9 cellular contexts compared by ENCODE assay signal in the genomic region with DNA sequence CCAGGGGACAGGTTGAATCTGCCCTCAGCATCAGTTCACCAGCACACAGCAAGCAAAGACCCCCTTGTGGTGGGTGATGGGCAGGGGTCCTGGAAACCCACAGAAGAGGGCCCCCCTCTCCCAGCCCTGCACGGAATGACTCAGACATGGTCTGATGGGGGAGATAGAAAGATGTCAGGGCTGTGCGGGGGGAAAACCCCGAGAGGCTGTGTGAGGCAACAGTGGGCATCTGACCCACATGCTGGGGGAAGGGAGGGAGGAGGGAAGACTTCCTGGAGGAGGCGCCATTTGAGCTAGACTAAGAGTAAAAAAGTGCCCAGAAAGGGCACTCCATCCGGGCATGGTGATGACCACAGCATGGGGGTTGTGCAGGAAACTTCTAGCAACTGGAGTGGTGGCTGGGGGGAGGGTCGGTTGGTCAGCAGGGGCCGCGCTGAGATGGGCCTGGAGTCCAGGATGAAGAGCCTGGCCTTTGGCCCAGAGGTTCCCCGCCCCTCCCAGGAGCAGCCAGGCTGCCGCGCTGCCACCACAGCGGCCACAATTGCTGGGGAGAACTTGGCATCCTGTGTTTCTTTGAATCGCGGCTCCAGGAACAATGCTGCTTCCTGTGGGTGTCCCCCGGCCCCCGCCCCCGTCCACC. TPM values are rescaled to one million over a fixed set of nuclear protein-coding genes. Genes with fewer than 3 reads are reported as not detected.
DNase-seq lines count a peak whose midpoint lies in the region; ATAC-seq and TF ChIP-seq lines count a peak whose summit lies in the region.
"Had no signal": no experiment of that assay in that cellular context is flagged by ENCODE, and none has a peak within 500 bp of the region (broad histone marks: within the 10 kb centered on the region; RNA-seq: fewer than 3 reads in every experiment).

No MANE protein-coding gene starts in this region.

- no peaks in the 10 kb centered on the region for H3K27me3 Mint-ChIP-seq in activated CD4-positive, alpha-beta T cell treated with anti-CD3 and anti-CD28 coated beads for 36 hours
- no peaks in the 10 kb centered on the region for H3K27me3 Mint-ChIP-seq in natural killer cell treated with Interleukin-12 subunit alpha and Interleukin-12 subunit beta and Interleukin-15 and Interleukin-18, amount 100 ng/mL, for 72 hours

- CTCF ChIA-PET in activated CD4-positive, alpha-beta T cell treated with anti-CD3 and anti-CD28 coated beads for 36 hours (lab: Charles Lee), result interaction anchor here (0.6 to 1.5 kb wide), 3 partner anchors 10 to 520 kb away, joined by 3 read pairs; no protein-coding TSS in a partner anchor

- POLR2A ChIA-PET in activated CD4-positive, alpha-beta T cell treated with anti-CD3 and anti-CD28 coated beads for 36 hours (lab: Charles Lee), result no interaction called here

- TF ChIP-seq CTCF in upper lobe of left lung (IDR thresholded peaks at IDR 0.05), result no peak

- peak overlapping the region in 3 of 4 donors; percentile 56 to 71 (median 68) for H3K4me3 ChIP-seq in upper lobe of left lung
- H3K4me3 ChIP-seq: cardiac muscle cell had no signal

- peak overlapping the region; percentile 89 for H3K4me3 Mint-ChIP-seq in activated CD4-positive, alpha-beta T cell treated with anti-CD3 and anti-CD28 coated beads for 36 hours
- peak overlapping the region; percentile 90 for H3K4me3 Mint-ChIP-seq in natural killer cell treated with Interleukin-12 subunit alpha and Interleukin-12 subunit beta and Interleukin-15 and Interleukin-18, amount 100 ng/mL, for 72 hours

- peak; percentile 60 for ATAC-seq in activated CD4-positive, alpha-beta T cell treated with anti-CD3 and anti-CD28 coated beads for 36 hours
- ATAC-seq in natural killer cell treated with Interleukin-12 subunit alpha and Interleukin-12 subunit beta and Interleukin-15 and Interleukin-18, amount 100 ng/mL, for 72 hours, result peak; percentile 74 to 78
- no peak for ATAC-seq in upper lobe of left lung (ENCODE audit: low FRiP score in 2 of 2)

- H3K9me3 ChIP-seq in upper lobe of left lung, result no peaks in the 10 kb centered on the region

- H3K36me3 ChIP-seq in upper lobe of left lung, result peaks cover 0 to 21% (median 16%) of the 10 kb centered on the region in 4 donors
- H3K36me3 ChIP-seq: cardiac muscle cell had no signal

- no peaks in the 10 kb centered on the region for H3K9me3 Mint-ChIP-seq in activated CD4-positive, alpha-beta T cell treated with anti-CD3 and anti-CD28 coated beads for 36 hours (ENCODE audit: low read depth)
- no peaks in the 10 kb centered on the region for H3K9me3 Mint-ChIP-seq in natural killer cell treated with Interleukin-12 subunit alpha and Interleukin-12 subunit beta and Interleukin-15 and Interleukin-18, amount 100 ng/mL, for 72 hours

- no peak for TF ChIP-seq EP300 in upper lobe of left lung (IDR thresholded peaks at IDR 0.05)

- peak overlapping the region; percentile 91 for H3K27ac Mint-ChIP-seq in activated CD4-positive, alpha-beta T cell treated with anti-CD3 and anti-CD28 coated beads for 36 hours
- peak overlapping the region; percentile 86 to 97 for H3K27ac Mint-ChIP-seq in natural killer cell treated with Interleukin-12 subunit alpha and Interleukin-12 subunit beta and Interleukin-15 and Interleukin-18, amount 100 ng/mL, for 72 hours

- peak overlapping the region; percentile 83 to 96 (median 90) for H3K27ac ChIP-seq in upper lobe of left lung
- H3K27ac ChIP-seq: cardiac muscle cell had no signal

- no peaks in the 10 kb centered on the region for H3K36me3 Mint-ChIP-seq in activated CD4-positive, alpha-beta T cell treated with anti-CD3 and anti-CD28 coated beads for 36 hours (ENCODE audit: low read depth)
- no peaks in the 10 kb centered on the region for H3K36me3 Mint-ChIP-seq in natural killer cell treated with Interleukin-12 subunit alpha and Interleukin-12 subunit beta and Interleukin-15 and Interleukin-18, amount 100 ng/mL, for 72 hours

- H3K4me1 Mint-ChIP-seq in activated CD4-positive, alpha-beta T cell treated with anti-CD3 and anti-CD28 coated beads for 36 hours, result peaks cover 38% of the 10 kb centered on the region
- H3K4me1 Mint-ChIP-seq in natural killer cell treated with Interleukin-12 subunit alpha and Interleukin-12 subunit beta and Interleukin-15 and Interleukin-18, amount 100 ng/mL, for 72 hours (ENCODE audit: low read depth in 2 of 2), result peaks cover 18 to 25% of the 10 kb centered on the region in 2 donors

- peak in 2 of 4 donors; percentile 29 to 31 for TF ChIP-seq POLR2A in upper lobe of left lung (IDR thresholded peaks at IDR 0.05)

- H3K4me1 ChIP-seq in upper lobe of left lung, result peaks cover 65 to 85% (median 80%) of the 10 kb centered on the region in 4 donors

- DNase-seq in SIG-M5 treated with dmso at 0.1 percent for 504 hours (lab: John Stamatoyannopoulos, UW; ENCODE audit: unreplicated experiment), result peak; percentile 40
- DNase-seq in SIG-M5 (lab: John Stamatoyannopoulos, UW), result no peak
- peak; percentile 88 for DNase-seq in activated CD4-positive, alpha-beta T cell treated with anti-CD3 and anti-CD28 coated beads for 36 hours
- DNase-seq in dermis blood vessel endothelial cell, result peak; percentile 75
- peak; percentile 94 for DNase-seq in natural killer cell treated with Interleukin-12 subunit alpha and Interleukin-12 subunit beta and Interleukin-15 and Interleukin-18, amount 100 ng/mL, for 72 hours (ENCODE audit: low spot score)
- peak; percentile 77 to 85 for DNase-seq in upper lobe of left lung
- no peak for DNase-seq in NCI-H146 treated with DMSO at 0.1 percent for 48 hours (lab: John Stamatoyannopoulos, UW; ENCODE audit: unreplicated experiment)
- DNase-seq in SKM-1 treated with dmso at 0.1 percent for 144 hours (lab: John Stamatoyannopoulos, UW; ENCODE audit: unreplicated experiment), result no peak

- 11 to 30% methylated on average over 8 to 12 of the region's 17 CpGs for WGBS in upper lobe of left lung, 2 donors

- intact Hi-C loops in activated CD4-positive, alpha-beta T cell treated with anti-CD3 and anti-CD28 coated beads for 36 hours (cut with DNase I, micrococcal nuclease), result loop anchor here in 1 of 2 experiments (1.0 to 10.0 kb wide), 5 partner anchors 8 to 323 kb away; partner anchors contain the start of genes BRAT1, GNA12 and TTYH3

- H3K27me3 ChIP-seq in upper lobe of left lung, result peaks cover 0 to 5% (median 1%) of the 10 kb centered on the region in 4 donors

RNA-seq across cellular contexts. Expression of gene LFNG, which starts 2.5 kb away (rescaled TPM):
- total RNA-seq in activated CD4-positive, alpha-beta T cell treated with anti-CD3 and anti-CD28 coated beads for 36 hours, result 10 to 100 TPM; 14.9 to 23.3 TPM
- total RNA-seq in dermis blood vessel endothelial cell (26.4 and 36.4 TPM in 2 replicates), upper lobe of left lung (10 to 100 TPM; 30.6 to 62.9 (median 45.2) TPM)
- total RNA-seq in natural killer cell treated with Interleukin-12 subunit alpha and Interleukin-12 subunit beta and Interleukin-15 and Interleukin-18, amount 100 ng/mL, for 72 hours, result 100 to 1,000 TPM in 1 of 2 donors, 10 to 100 TPM in 1; 89.8 to 153 TPM

RNA-seq across cellular contexts. Expression of gene BRAT1, which starts 33.3 kb away (rescaled TPM):
- total RNA-seq in activated CD4-positive, alpha-beta T cell treated with anti-CD3 and anti-CD28 coated beads for 36 hours, result 10 to 100 TPM; 34.7 to 35.9 TPM
- total RNA-seq in dermis blood vessel endothelial cell, result 31.7 and 38.0 TPM in 2 replicates
- total RNA-seq in natural killer cell treated with Interleukin-12 subunit alpha and Interleukin-12 subunit beta and Interleukin-15 and Interleukin-18, amount 100 ng/mL, for 72 hours, result 10 to 100 TPM; 27.0 to 61.4 TPM
- 10 to 100 TPM; 23.9 to 68.3 (median 31.0) TPM for total RNA-seq in upper lobe of left lung

RNA-seq across cellular contexts. Expression of gene IQCE, which starts 36.7 kb away (rescaled TPM):
- total RNA-seq in activated CD4-positive, alpha-beta T cell treated with anti-CD3 and anti-CD28 coated beads for 36 hours, result 1 to 10 TPM; 7.2 to 8.4 TPM
- total RNA-seq in dermis blood vessel endothelial cell (6.0 and 10.4 TPM in 2 replicates), upper lobe of left lung (10 to 100 TPM; 18.0 to 51.3 (median 23.9) TPM)
- 10 to 100 TPM; 11.6 to 17.7 TPM for total RNA-seq in natural killer cell treated with Interleukin-12 subunit alpha and Interleukin-12 subunit beta and Interleukin-15 and Interleukin-18, amount 100 ng/mL, for 72 hours

RNA-seq across cellular contexts. Expression of gene GRIFIN, which starts 45.9 kb away (rescaled TPM):
- not detected for total RNA-seq in activated CD4-positive, alpha-beta T cell treated with anti-CD3 and anti-CD28 coated beads for 36 hours
- not detected in 2 replicates for total RNA-seq in dermis blood vessel endothelial cell
- total RNA-seq in natural killer cell treated with Interleukin-12 subunit alpha and Interleukin-12 subunit beta and Interleukin-15 and Interleukin-18, amount 100 ng/mL, for 72 hours, result not detected
- total RNA-seq in upper lobe of left lung, result not detected
- total RNA-seq: cardiac muscle cell had no signal

Comparison
In these comparisons a context has a peak if more than half of its experiments do, and no peak if none do; other contexts are left out.
1. DNase-seq: peak in SIG-M5 treated with dmso at 0.1 percent for 504 hours (single experiment), activated CD4-positive, alpha-beta T cell treated with anti-CD3 and anti-CD28 coated beads for 36 hours (single experiment), dermis blood vessel endothelial cell (single experiment), natural killer cell treated with Interleukin-12 subunit alpha and Interleukin-12 subunit beta and Interleukin-15 and Interleukin-18, amount 100 ng/mL, for 72 hours (single experiment) and upper lobe of left lung (2 of 2); none in SIG-M5 (single experiment), NCI-H146 treated with DMSO at 0.1 percent for 48 hours (single experiment) and SKM-1 treated with dmso at 0.1 percent for 144 hours (single experiment).
2. ATAC-seq: peak in activated CD4-positive, alpha-beta T cell treated with anti-CD3 and anti-CD28 coated beads for 36 hours (single experiment) and natural killer cell treated with Interleukin-12 subunit alpha and Interleukin-12 subunit beta and Interleukin-15 and Interleukin-18, amount 100 ng/mL, for 72 hours (2 of 2); none in upper lobe of left lung (0 of 2).